Comparison of ENCODE assay signal across 9 cellular contexts in genomic region chr5:66828046-66828550, GRCh38.
DNase-seq lines count a peak whose midpoint lies in the region; ATAC-seq and TF ChIP-seq lines count a peak whose summit lies in the region.
"Had no signal": no experiment of that assay in that cellular context is flagged by ENCODE, and none has a peak within 500 bp of the region (broad histone marks: within the 10 kb centered on the region; RNA-seq: fewer than 3 reads in every experiment).

No MANE protein-coding gene starts in this region.

- H3K4me1 ChIP-seq in muscle layer of colon (ENCODE audit: insufficient read depth, low read length), result no peaks in the 10 kb centered on the region

- ATAC-seq in HG03103 (IDR thresholded peaks at IDR 0.05; ENCODE audit: low read depth, unreplicated experiment), result peak; percentile 42
- ATAC-seq: HCT116 had no signal

- in situ Hi-C loops in Caki2 (cut with HindIII; ENCODE audit: low pct_unique_long_range_greater_than_20kb, low sequenced_read_pairs), result no loop called here

- TF ChIP-seq CTCF in coronary artery (IDR thresholded peaks at IDR 0.05), result no peak

- no peaks in the 10 kb centered on the region for H3K27me3 ChIP-seq in muscle layer of colon (ENCODE audit: control insufficient read depth in 1 of 2, insufficient read depth in 2 of 2, low read length in 2 of 2)

- peak; percentile 1 for DNase-seq in Caki2 (ENCODE audit: low read depth)
- no peak for DNase-seq in coronary artery (ENCODE audit: low spot score)
- no peak for DNase-seq in NCI-H446 treated with DMSO at 0.1 percent for 48 hours (lab: John Stamatoyannopoulos, UW)
- no peak for DNase-seq in kidney glomerular epithelial cell (lab: John Stamatoyannopoulos, UW)
- no peak for DNase-seq in putamen (ENCODE audit: low spot score)
- DNase-seq in NAMALWA (ENCODE audit: low spot score), result no peak

- no peaks in the 10 kb centered on the region for H3K9me3 ChIP-seq in muscle layer of colon (ENCODE audit: low read length)

- H3K4me3 ChIP-seq in coronary artery (peak overlapping the region; percentile 65), muscle layer of colon (ENCODE audit: low read depth in 1 of 2, low read length in 2 of 2) (peak overlapping the region; percentile 36 to 66)

- H3K36me3 ChIP-seq in muscle layer of colon (ENCODE audit: insufficient read depth, low read length), result no peaks in the 10 kb centered on the region

- H3K27ac ChIP-seq in coronary artery (peak overlapping the region in 1 of 2 donors; percentile 29), muscle layer of colon (ENCODE audit: low read depth, low read length) (no peak overlapping the region)

- no peak overlapping the region for H3K9ac ChIP-seq in muscle layer of colon (ENCODE audit: low read length)
